In the genomic region with DNA sequence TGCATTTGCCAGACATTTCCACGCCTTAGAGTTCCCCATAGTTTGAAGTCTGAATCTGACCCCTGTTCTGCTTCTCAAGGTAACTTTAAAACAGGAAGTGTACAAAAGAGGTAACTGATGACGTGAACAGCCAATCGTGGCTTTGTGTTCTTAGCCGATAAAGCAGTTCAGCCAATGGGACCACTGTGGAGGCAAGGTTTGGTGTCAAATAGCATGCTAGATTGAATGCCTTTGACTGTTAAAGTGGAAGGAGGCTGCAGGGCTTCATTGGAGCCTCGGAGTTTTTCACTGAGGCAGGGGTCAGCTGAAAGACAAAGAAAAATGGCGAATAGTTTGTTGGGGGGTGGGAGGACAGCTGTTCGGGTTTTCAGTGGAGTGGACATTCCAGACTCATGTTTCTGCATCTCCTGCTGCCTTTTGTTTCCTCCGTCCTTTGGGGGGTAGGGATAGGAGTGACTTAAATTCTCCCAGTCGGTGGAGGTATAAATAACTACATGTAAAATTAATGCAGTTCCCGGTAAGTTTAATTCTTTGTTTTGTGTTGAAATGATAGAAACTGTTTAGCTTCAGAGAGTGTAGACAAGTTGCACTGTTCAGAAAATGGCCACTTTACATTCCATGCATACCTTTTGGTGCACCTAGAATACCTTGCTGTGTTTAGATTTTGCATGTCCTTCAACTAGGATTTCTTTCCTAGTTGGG, we compare ENCODE assay signal across 8 cellular contexts.
DNase-seq lines count a peak whose midpoint lies in the region; ATAC-seq and FAIRE-seq lines count a peak whose summit lies in the region.

No MANE protein-coding gene starts in this region.

- DNase-seq in 8988T (peak; percentile 25), NCI-H2196 treated with DMSO at 0.1 percent for 48 hours (lab: John Stamatoyannopoulos, UW; ENCODE audit: unreplicated experiment) (peak; percentile 91), cerebellar nuclear complex (lab: John Stamatoyannopoulos, UW) (peak; percentile 78 to 84)
- peak; percentile 65 for DNase-seq in activated CD4-positive, CD25-positive, alpha-beta regulatory T cell treated with anti-CD3 and anti-CD28 coated beads, Interleukin-2, amount 50 U/mL, for 16 hours (ENCODE audit: low read depth, low spot score)
- DNase-seq in stimulated activated CD4-positive, alpha-beta T cell treated with anti-CD3 and anti-CD28 coated beads, Interleukin-12 subunit alpha, Interleukin-12 subunit beta, amount 100 ng/mL, for 4 hours: peak; percentile 47

- peak; percentile 87 for ATAC-seq in GM18867 (IDR thresholded peaks at IDR 0.05; ENCODE audit: unreplicated experiment)
- peak; percentile 71 for ATAC-seq in HG03095 (IDR thresholded peaks at IDR 0.05; ENCODE audit: unreplicated experiment)

- FAIRE-seq in islet of Langerhans (lab: Jason Lieb, UNC): peak; percentile 93

Comparison
In these comparisons a context has a peak if more than half of its experiments do, and no peak if none do; other contexts are left out.
1. Peak in every context shown above with its lines: DNase-seq and ATAC-seq.
2. DNase-seq: peak in every context shown above with its lines; median percentile 91 in NCI-H2196 treated with DMSO at 0.1 percent for 48 hours; 81 in cerebellar nuclear complex; 65 in activated CD4-positive, CD25-positive, alpha-beta regulatory T cell treated with anti-CD3 and anti-CD28 coated beads, Interleukin-2, amount 50 U/mL, for 16 hours; 47 in stimulated activated CD4-positive, alpha-beta T cell treated with anti-CD3 and anti-CD28 coated beads, Interleukin-12 subunit alpha, Interleukin-12 subunit beta, amount 100 ng/mL, for 4 hours; 25 in 8988T.